In genomic region chr17:77556408-77557068, GRCh38 we compare ENCODE assay signal across 19 cellular contexts.
DNase-seq lines count a peak whose midpoint lies in the region; ATAC-seq and TF ChIP-seq lines count a peak whose summit lies in the region.
"Had no signal": no experiment of that assay in that cellular context is flagged by ENCODE, and none has a peak within 500 bp of the region (broad histone marks: within the 10 kb centered on the region; RNA-seq: fewer than 3 reads in every experiment).

No MANE protein-coding gene starts in this region.

- no peak for ATAC-seq in activated CD8-positive, alpha-beta memory T cell treated with anti-CD3 and anti-CD28 coated beads, Interleukin-2, amount 10 ng/mL, durations not matched to agents 7 days and 5 days
- ATAC-seq: Panc1 had no signal

- H3K27ac ChIP-seq in BLaER1 (0 out of 2 replicates have a peak overlapping the region, but pooled peaks have one; percentile 41), HEK293 (ENCODE audit: extremely low read depth, low read depth, low read length) (no peak overlapping the region), angular gyrus (ENCODE audit: low read depth, low read length) (peak overlapping the region; percentile 88), mesendoderm (ENCODE audit: low read depth, low read length) (no peak overlapping the region), thyroid gland (no peak overlapping the region)
- H3K27ac ChIP-seq: C4-2B, colonic mucosa, SJSA1 had no signal

- no peaks in the 10 kb centered on the region for H3K9me3 Mint-ChIP-seq in activated CD8-positive, alpha-beta memory T cell treated with anti-CD3 and anti-CD28 coated beads, Interleukin-2, amount 10 ng/mL, durations not matched to agents 7 days and 5 days (ENCODE audit: low read depth)
- H3K9me3 Mint-ChIP-seq: naive B cell; T-helper 1 cell treated with Interleukin-12 subunit alpha and Interleukin-12 subunit beta and Interleukin-4 antibody, amounts not matched to agents 30 μg/mL and 1 μg/mL, for 36 hours had no signal

- no peaks in the 10 kb centered on the region for H3K79me2 ChIP-seq in mesendoderm (ENCODE audit: control insufficient read depth, insufficient read depth, low read length)

- no peaks in the 10 kb centered on the region for H3K9me3 ChIP-seq in BLaER1
- H3K9me3 ChIP-seq in HEK293 (ENCODE audit: control insufficient read depth, insufficient read depth, low read depth, low read length): no peaks in the 10 kb centered on the region
- H3K9me3 ChIP-seq in thyroid gland: no peaks in the 10 kb centered on the region
- H3K9me3 ChIP-seq: colonic mucosa, SJSA1 had no signal

- no peak overlapping the region for H4K8ac ChIP-seq in mesendoderm (ENCODE audit: low read depth, low read length)

- H3K36me3 ChIP-seq in BLaER1: peaks cover 20% of the 10 kb centered on the region; the same call in 1 of the 2 replicates
- H3K36me3 ChIP-seq in HEK293 (ENCODE audit: control insufficient read depth in 2 of 2, insufficient read depth in 1 of 2, low read length in 2 of 2): no peaks in the 10 kb centered on the region
- H3K36me3 ChIP-seq in mesendoderm (ENCODE audit: control insufficient read depth, insufficient read depth, low read length): no peaks in the 10 kb centered on the region
- no peaks in the 10 kb centered on the region for H3K36me3 ChIP-seq in thyroid gland
- H3K36me3 ChIP-seq: colonic mucosa, SJSA1 had no signal

- POLR2A ChIA-PET in HEK293 (lab: Yijun Ruan, JAX): interaction anchor here (1.0 kb wide), 1 partner anchor 127 kb away, joined by 3 read pairs; no protein-coding TSS in a partner anchor

- no peak overlapping the region for H3K27ac Mint-ChIP-seq in activated CD8-positive, alpha-beta memory T cell treated with anti-CD3 and anti-CD28 coated beads, Interleukin-2, amount 10 ng/mL, durations not matched to agents 7 days and 5 days
- H3K27ac Mint-ChIP-seq: naive B cell; progenitor cell of endocrine pancreas; T-helper 1 cell treated with Interleukin-12 subunit alpha and Interleukin-12 subunit beta and Interleukin-4 antibody, amounts not matched to agents 30 μg/mL and 1 μg/mL, for 36 hours had no signal

- CTCF ChIA-PET in HEK293 (lab: Yijun Ruan, JAX): interaction anchor here (1.2 to 2.9 kb wide), 2 partner anchors 14 to 462 kb away, joined by 7 to 13 read pairs; no protein-coding TSS in a partner anchor
- CTCF ChIA-PET in activated CD8-positive, alpha-beta memory T cell treated with anti-CD3 and anti-CD28 coated beads, Interleukin-2, amount 10 ng/mL, durations not matched to agents 7 days and 5 days (lab: Charles Lee): interaction anchor here (0.6 to 1.6 kb wide), 3 partner anchors 14 to 185 kb away, joined by 3 to 4 read pairs (median 3); no protein-coding TSS in a partner anchor

- WGBS in mesendoderm (ENCODE audit: extremely low coverage, insufficient coverage, low lambda C conversion rate): no CpG with 5 or more reads among the region's 14 CpGs
- 76 to 88% methylated on average over 8 to 13 of the region's 14 CpGs for WGBS in thyroid gland, 2 donors

- no peak overlapping the region for H4K5ac ChIP-seq in mesendoderm (ENCODE audit: low read length)

- peak overlapping the region; percentile 45 for H3K23ac ChIP-seq in mesendoderm (ENCODE audit: low read length)

- H3K27me3 ChIP-seq in BLaER1 (no peaks in the 10 kb centered on the region), mesendoderm (ENCODE audit: insufficient read depth, low read length, poor library complexity) (no peaks in the 10 kb centered on the region), thyroid gland (no peaks in the 10 kb centered on the region)
- H3K27me3 ChIP-seq: colonic mucosa had no signal

- DNase-seq in mesendoderm (no peak), COLO668 (lab: John Stamatoyannopoulos, UW; ENCODE audit: unreplicated experiment) (no peak), GM20000 (ENCODE audit: low spot score) (no peak), thyroid gland (no peak)
- no peak for DNase-seq in activated CD8-positive, alpha-beta memory T cell treated with anti-CD3 and anti-CD28 coated beads, Interleukin-2, amount 10 ng/mL, durations not matched to agents 7 days and 5 days
- DNase-seq: ACHN; activated CD4-positive, alpha-beta T cell treated with anti-CD3 and anti-CD28 coated beads for 48 hours; activated CD8-positive, alpha-beta memory T cell treated with anti-CD3 and anti-CD28 coated beads, Interleukin-2, amount 50 U/mL, for 4 hours; KBM-7; naive B cell had no signal

- intact Hi-C loops in thyroid gland (cut with DNase I): no loop called here

- H3K4me2 ChIP-seq in BLaER1 (peak overlapping the region; percentile 80), mesendoderm (ENCODE audit: low read length) (no peak overlapping the region)

- no peak overlapping the region for H2BK15ac ChIP-seq in mesendoderm (replicated peaks; ENCODE audit: low read depth)

- H3K36me3 Mint-ChIP-seq in activated CD8-positive, alpha-beta memory T cell treated with anti-CD3 and anti-CD28 coated beads, Interleukin-2, amount 10 ng/mL, durations not matched to agents 7 days and 5 days: no peaks in the 10 kb centered on the region
- H3K36me3 Mint-ChIP-seq: naive B cell had no signal

- H3K4me1 ChIP-seq in BLaER1: peaks cover 48% of the 10 kb centered on the region
- peaks cover 4% of the 10 kb centered on the region for H3K4me1 ChIP-seq in HEK293 (ENCODE audit: control insufficient read depth, insufficient read depth, low read length)
- H3K4me1 ChIP-seq in mesendoderm (ENCODE audit: control insufficient read depth, low read depth, low read length): no peaks in the 10 kb centered on the region
- H3K4me1 ChIP-seq in thyroid gland: peaks cover 6 to 14% of the 10 kb centered on the region in 2 donors
- H3K4me1 ChIP-seq: colonic mucosa, SJSA1 had no signal

- peaks cover 22% of the 10 kb centered on the region for H3K27me3 Mint-ChIP-seq in activated CD8-positive, alpha-beta memory T cell treated with anti-CD3 and anti-CD28 coated beads, Interleukin-2, amount 10 ng/mL, durations not matched to agents 7 days and 5 days

- H2BK120ac ChIP-seq in mesendoderm (ENCODE audit: low read depth, low read length): no peak overlapping the region

- H3K4ac ChIP-seq in mesendoderm (ENCODE audit: low read depth, low read length): no peak overlapping the region

- H4K20me1 ChIP-seq in BLaER1: no peaks in the 10 kb centered on the region

- no peak overlapping the region for H2BK5ac ChIP-seq in mesendoderm (ENCODE audit: low read length)

- no peak for TF ChIP-seq POLR2A in thyroid gland (IDR thresholded peaks at IDR 0.05)

- H3K9ac ChIP-seq in BLaER1 (no peak overlapping the region), mesendoderm (ENCODE audit: low read length) (no peak overlapping the region)

- H3K4me3 ChIP-seq in BLaER1 (no peak overlapping the region), HEK293 (ENCODE audit: low read depth, low read length) (no peak overlapping the region), mesendoderm (ENCODE audit: low read length) (no peak overlapping the region), thyroid gland (replicated peaks in 1 of 3) (no peak overlapping the region)
- H3K4me3 ChIP-seq: colonic mucosa, SJSA1 had no signal

- H3K4me1 Mint-ChIP-seq in activated CD8-positive, alpha-beta memory T cell treated with anti-CD3 and anti-CD28 coated beads, Interleukin-2, amount 10 ng/mL, durations not matched to agents 7 days and 5 days: no peaks in the 10 kb centered on the region

- no peak overlapping the region for H3K18ac ChIP-seq in mesendoderm (ENCODE audit: low read length)

- H2AK5ac ChIP-seq in mesendoderm (ENCODE audit: low read length): no peak overlapping the region

- H3K79me1 ChIP-seq in mesendoderm (ENCODE audit: low read length): no peaks in the 10 kb centered on the region

- H3K4me3 Mint-ChIP-seq in activated CD8-positive, alpha-beta memory T cell treated with anti-CD3 and anti-CD28 coated beads, Interleukin-2, amount 10 ng/mL, durations not matched to agents 7 days and 5 days: no peak overlapping the region
- H3K4me3 Mint-ChIP-seq: naive B cell; T-helper 1 cell treated with Interleukin-12 subunit alpha and Interleukin-12 subunit beta and Interleukin-4 antibody, amounts not matched to agents 30 μg/mL and 1 μg/mL, for 36 hours had no signal

- H3K56ac ChIP-seq in mesendoderm (ENCODE audit: low read length): no peak overlapping the region

- no peak for TF ChIP-seq CTCF in HEK293 (tag by site-specific recombination; IDR thresholded peaks at IDR 0.05)
- TF ChIP-seq CTCF in GM20000 (IDR thresholded peaks at IDR 0.05; ENCODE audit: extremely low read depth, missing control alignments): no peak
- no peak for TF ChIP-seq CTCF in thyroid gland (IDR thresholded peaks at IDR 0.05)

TF ChIP-seq in HEK293, 187 proteins besides CTCF, POLR2A, EP300 and RAD21:
- TF ChIP-seq ZNF324 (tag by site-specific recombination; IDR thresholded peaks at IDR 0.05) (no peak), KLF10 (tag by site-specific recombination; IDR thresholded peaks at IDR 0.05) (no peak), GLI4 (tag by site-specific recombination; IDR thresholded peaks at IDR 0.05) (no peak), ZBTB7A (tag by site-specific recombination; IDR thresholded peaks at IDR 0.05; ENCODE audit: low read depth) (0 out of 2 replicates have a peak, but pooled peaks have one; percentile 21), ZFHX2 (tag by site-specific recombination; conservative IDR thresholded peaks at IDR 0.05) (no peak), ZNF366 (tag by site-specific recombination; conservative IDR thresholded peaks at IDR 0.05) (peak; percentile 69), ZFP37 (tag by site-specific recombination; IDR thresholded peaks at IDR 0.05) (no peak), ZNF175 (tag by site-specific recombination; IDR thresholded peaks at IDR 0.05) (no peak), ZNF610 (tag by site-specific recombination; IDR thresholded peaks at IDR 0.05; ENCODE audit: borderline replicate concordance) (no peak)

Comparison
In these comparisons a context has a peak if more than half of its experiments do, and no peak if none do; other contexts are left out.
1. H3K27ac ChIP-seq: peak in BLaER1 (single experiment) and angular gyrus (single experiment); none in HEK293 (single experiment), mesendoderm (single experiment) and thyroid gland (0 of 3).